ENCODE assay signal across 6 cellular contexts in genomic region chr1:155225404-155225759, GRCh38. TPM values are rescaled to one million over a fixed set of nuclear protein-coding genes. Genes with fewer than 3 reads are reported as not detected.
A peak's percentile ranks its signal among the peaks of the same experiment; 100 is the strongest.
DNase-seq lines count a peak whose midpoint lies in the region; ATAC-seq and TF ChIP-seq lines count a peak whose summit lies in the region.
"Not testable (repeated sequence)": the region's sequence is repeated elsewhere in the genome, so short reads cannot be mapped to it uniquely, and the experiment has no call there.

No MANE protein-coding gene starts in this region.

- not testable (repeated sequence) for H3K27me3 ChIP-seq in CD8-positive, alpha-beta memory T cell (ENCODE audit: insufficient read depth, low read length, poor library complexity, severe bottlenecking); OCI-LY3 (ENCODE audit: low read depth, low read length); brain microvascular endothelial cell (replicated peaks)

- H3K4me1 ChIP-seq in CD8-positive, alpha-beta memory T cell (ENCODE audit: insufficient read depth, low read length) = peaks cover 17% of the 10 kb centered on the region
- peaks cover 16% of the 10 kb centered on the region for H3K4me1 ChIP-seq in OCI-LY3 (ENCODE audit: low read length)

- H3K27ac ChIP-seq in CD8-positive, alpha-beta memory T cell (ENCODE audit: low read depth, low read length) = peak overlapping the region; percentile 89
- H3K27ac ChIP-seq in OCI-LY3 (ENCODE audit: low read length) = not testable (repeated sequence)
- H3K27ac ChIP-seq in brain microvascular endothelial cell = peak overlapping the region; percentile 76

- not testable (repeated sequence) for H2AFZ ChIP-seq in OCI-LY3 (ENCODE audit: low read depth, low read length)

- peaks cover 22 to 24% (median 23%) of the 10 kb centered on the region in 3 donors for H3K4me1 Mint-ChIP-seq in CD8-positive, alpha-beta memory T cell
- peaks cover 40% of the 10 kb centered on the region for H3K4me1 Mint-ChIP-seq in activated CD8-positive, alpha-beta T cell treated with anti-CD3 and anti-CD28 coated beads, Interleukin-2, amount 10 ng/mL, durations not matched to agents 7 days and 5 days (ENCODE audit: low read depth)
- peaks cover 6 to 52% (median 24%) of the 10 kb centered on the region in 4 donors for H3K4me1 Mint-ChIP-seq in naive thymus-derived CD8-positive, alpha-beta T cell
- peaks cover 35% of the 10 kb centered on the region for H3K4me1 Mint-ChIP-seq in stimulated activated naive CD8-positive, alpha-beta T cell treated with anti-CD3 and anti-CD28 coated beads, Interleukin-15, amount 100 ng/mL, for 72 hours

- ATAC-seq in activated CD8-positive, alpha-beta T cell treated with anti-CD3 and anti-CD28 coated beads, Interleukin-2, amount 10 ng/mL, durations not matched to agents 7 days and 5 days; naive thymus-derived CD8-positive, alpha-beta T cell; stimulated activated naive CD8-positive, alpha-beta T cell treated with anti-CD3 and anti-CD28 coated beads, Interleukin-15, amount 100 ng/mL, for 72 hours: not testable (repeated sequence)

- H3K79me2 ChIP-seq in OCI-LY3 (ENCODE audit: low read length) = peaks cover 19% of the 10 kb centered on the region

- H3K36me3 Mint-ChIP-seq in CD8-positive, alpha-beta memory T cell; naive thymus-derived CD8-positive, alpha-beta T cell: not testable (repeated sequence)
- H3K36me3 Mint-ChIP-seq in activated CD8-positive, alpha-beta T cell treated with anti-CD3 and anti-CD28 coated beads, Interleukin-2, amount 10 ng/mL, durations not matched to agents 7 days and 5 days (ENCODE audit: low read depth) = peaks cover 12% of the 10 kb centered on the region

- H3K4me2 ChIP-seq in OCI-LY3 (ENCODE audit: low read length) = peak overlapping the region; percentile 83; the same call in 1 of the 2 replicates

- H3K4me3 Mint-ChIP-seq in CD8-positive, alpha-beta memory T cell = peak overlapping the region in 1 of 7 donors; percentile 32
- H3K4me3 Mint-ChIP-seq in activated CD8-positive, alpha-beta T cell treated with anti-CD3 and anti-CD28 coated beads, Interleukin-2, amount 10 ng/mL, durations not matched to agents 7 days and 5 days = peak overlapping the region; percentile 91
- peak overlapping the region in 1 of 10 donors; percentile 38 for H3K4me3 Mint-ChIP-seq in naive thymus-derived CD8-positive, alpha-beta T cell
- peak overlapping the region; percentile 94 to 99 for H3K4me3 Mint-ChIP-seq in stimulated activated naive CD8-positive, alpha-beta T cell treated with anti-CD3 and anti-CD28 coated beads, Interleukin-15, amount 100 ng/mL, for 72 hours

- H3K27me3 Mint-ChIP-seq in CD8-positive, alpha-beta memory T cell; activated CD8-positive, alpha-beta T cell treated with anti-CD3 and anti-CD28 coated beads, Interleukin-2, amount 10 ng/mL, durations not matched to agents 7 days and 5 days (ENCODE audit: low read depth); naive thymus-derived CD8-positive, alpha-beta T cell; stimulated activated naive CD8-positive, alpha-beta T cell treated with anti-CD3 and anti-CD28 coated beads, Interleukin-15, amount 100 ng/mL, for 72 hours: not testable (repeated sequence)

- in situ Hi-C loops in brain microvascular endothelial cell (cut with HindIII; ENCODE audit: low pct_ligation_motif_present, low sequenced_read_pairs) = not testable (repeated sequence)

- not testable (repeated sequence) for H3K9ac ChIP-seq in OCI-LY3 (ENCODE audit: low read length)

- not testable (repeated sequence) for H3K36me3 ChIP-seq in CD8-positive, alpha-beta memory T cell (ENCODE audit: insufficient read depth, low read length); OCI-LY3 (replicated peaks; ENCODE audit: low read depth, low read length); brain microvascular endothelial cell (replicated peaks)

- H3K27ac Mint-ChIP-seq in CD8-positive, alpha-beta memory T cell = peak overlapping the region in 3 of 8 donors; percentile 29 to 66 (median 56)
- peak overlapping the region; percentile 94 for H3K27ac Mint-ChIP-seq in activated CD8-positive, alpha-beta T cell treated with anti-CD3 and anti-CD28 coated beads, Interleukin-2, amount 10 ng/mL, durations not matched to agents 7 days and 5 days
- H3K27ac Mint-ChIP-seq in naive thymus-derived CD8-positive, alpha-beta T cell = peak overlapping the region in 6 of 10 donors; percentile 40 to 98 (median 86)
- peak overlapping the region in 1 of 2 donors; percentile 96 for H3K27ac Mint-ChIP-seq in stimulated activated naive CD8-positive, alpha-beta T cell treated with anti-CD3 and anti-CD28 coated beads, Interleukin-15, amount 100 ng/mL, for 72 hours

- CTCF ChIA-PET in CD8-positive, alpha-beta memory T cell (lab: Charles Lee) = interaction anchor here (0.6 to 5.3 kb wide), 6 partner anchors 18 to 52 kb away, joined by 3 to 67 read pairs (median 14); partner anchors contain the start of genes KRTCAP2, MTX1, THBS3 and TRIM46
- CTCF ChIA-PET in activated CD8-positive, alpha-beta T cell treated with anti-CD3 and anti-CD28 coated beads, Interleukin-2, amount 10 ng/mL, durations not matched to agents 7 days and 5 days (lab: Charles Lee) = interaction anchor here (0.9 to 6.6 kb wide), 6 partner anchors 18 to 52 kb away, joined by 3 to 134 read pairs (median 15); partner anchors contain the start of genes KRTCAP2, MTX1 and THBS3

- H3K9me3 ChIP-seq in CD8-positive, alpha-beta memory T cell (ENCODE audit: low read length); OCI-LY3 (ENCODE audit: insufficient read depth, low read length): not testable (repeated sequence)

- TF ChIP-seq CTCF in OCI-LY3 (IDR thresholded peaks at IDR 0.05; ENCODE audit: low read depth, low read length); brain microvascular endothelial cell (IDR thresholded peaks at IDR 0.05; ENCODE audit: low read depth, low read length, missing control alignments): not testable (repeated sequence)

- not testable (repeated sequence) for H3K9me3 Mint-ChIP-seq in CD8-positive, alpha-beta memory T cell; activated CD8-positive, alpha-beta T cell treated with anti-CD3 and anti-CD28 coated beads, Interleukin-2, amount 10 ng/mL, durations not matched to agents 7 days and 5 days (ENCODE audit: insufficient read depth); naive thymus-derived CD8-positive, alpha-beta T cell; stimulated activated naive CD8-positive, alpha-beta T cell treated with anti-CD3 and anti-CD28 coated beads, Interleukin-15, amount 100 ng/mL, for 72 hours

- H4K20me1 ChIP-seq in OCI-LY3 (ENCODE audit: insufficient read depth, low read length) = not testable (repeated sequence)

- H3K4me3 ChIP-seq in CD8-positive, alpha-beta memory T cell (ENCODE audit: low read length); OCI-LY3 (ENCODE audit: low read length): not testable (repeated sequence)
- peak overlapping the region; percentile 5 for H3K4me3 ChIP-seq in brain microvascular endothelial cell (ENCODE audit: low read depth, low read length)

- DNase-seq in CD8-positive, alpha-beta memory T cell; activated CD8-positive, alpha-beta T cell treated with anti-CD3 and anti-CD28 coated beads, Interleukin-2, amount 10 ng/mL, durations not matched to agents 7 days and 5 days; brain microvascular endothelial cell; naive thymus-derived CD8-positive, alpha-beta T cell; stimulated activated naive CD8-positive, alpha-beta T cell treated with anti-CD3 and anti-CD28 coated beads, Interleukin-15, amount 100 ng/mL, for 72 hours: not testable (repeated sequence)

- POLR2A ChIA-PET in CD8-positive, alpha-beta memory T cell (lab: Charles Lee) = not testable (repeated sequence)
- POLR2A ChIA-PET in activated CD8-positive, alpha-beta T cell treated with anti-CD3 and anti-CD28 coated beads, Interleukin-2, amount 10 ng/mL, durations not matched to agents 7 days and 5 days (lab: Charles Lee) = interaction anchor here (0.7 kb wide), 1 partner anchor 19 kb away, joined by 3 read pairs; no protein-coding TSS in a partner anchor
- POLR2A ChIA-PET in naive thymus-derived CD8-positive, alpha-beta T cell (lab: Charles Lee) = interaction anchor here (1.7 to 5.0 kb wide), 4 partner anchors 16 to 31 kb away, joined by 8 to 27 read pairs (median 18); partner anchors contain the start of gene MTX1

RNA-seq across cellular contexts. Expression of gene MTX1, which starts 16.9 kb away (rescaled TPM):
- 10 to 100 TPM; 67.6 to 73.2 TPM for total RNA-seq in CD8-positive, alpha-beta memory T cell
- polyA plus RNA-seq in CD8-positive, alpha-beta memory T cell = 43.7 TPM
- total RNA-seq in activated CD8-positive, alpha-beta T cell treated with anti-CD3 and anti-CD28 coated beads, Interleukin-2, amount 10 ng/mL, durations not matched to agents 7 days and 5 days = 10 to 100 TPM; 43.0 to 46.3 TPM
- 10 to 100 TPM; 26.9 to 27.1 TPM for total RNA-seq in naive thymus-derived CD8-positive, alpha-beta T cell
- polyA plus RNA-seq in naive thymus-derived CD8-positive, alpha-beta T cell = 10 to 100 TPM; 45.8 to 50.7 (median 48.5) TPM

RNA-seq across cellular contexts. Expression of gene THBS3, which starts 17.7 kb away (rescaled TPM):
- 1 to 10 TPM; 7.8 to 7.9 TPM for total RNA-seq in CD8-positive, alpha-beta memory T cell
- polyA plus RNA-seq in CD8-positive, alpha-beta memory T cell = 2.9 TPM
- total RNA-seq in activated CD8-positive, alpha-beta T cell treated with anti-CD3 and anti-CD28 coated beads, Interleukin-2, amount 10 ng/mL, durations not matched to agents 7 days and 5 days = 10 to 100 TPM; 13.4 to 15.0 TPM
- total RNA-seq in naive thymus-derived CD8-positive, alpha-beta T cell = 10 to 100 TPM; 36.8 to 37.9 TPM
- polyA plus RNA-seq in naive thymus-derived CD8-positive, alpha-beta T cell = 1 to 10 TPM; 1.2 to 3.8 (median 3.0) TPM

RNA-seq across cellular contexts. Expression of gene ENTREP3, which starts 29.9 kb away (rescaled TPM):
- total RNA-seq in CD8-positive, alpha-beta memory T cell = 10 to 100 TPM; 39.1 to 41.5 TPM
- polyA plus RNA-seq in CD8-positive, alpha-beta memory T cell = 1.7 TPM
- total RNA-seq in activated CD8-positive, alpha-beta T cell treated with anti-CD3 and anti-CD28 coated beads, Interleukin-2, amount 10 ng/mL, durations not matched to agents 7 days and 5 days = 10 to 100 TPM; 29.3 to 29.7 TPM
- 10 to 100 TPM; 10.7 to 13.5 TPM for total RNA-seq in naive thymus-derived CD8-positive, alpha-beta T cell
- polyA plus RNA-seq in naive thymus-derived CD8-positive, alpha-beta T cell = 1 to 10 TPM; 1.8 to 2.5 (median 2.3) TPM

RNA-seq across cellular contexts. Expression of gene SCAMP3, which starts 36.8 kb away (rescaled TPM):
- total RNA-seq in CD8-positive, alpha-beta memory T cell = 100 to 1,000 TPM; 152 to 158 TPM
- polyA plus RNA-seq in CD8-positive, alpha-beta memory T cell = 179 TPM
- total RNA-seq in activated CD8-positive, alpha-beta T cell treated with anti-CD3 and anti-CD28 coated beads, Interleukin-2, amount 10 ng/mL, durations not matched to agents 7 days and 5 days = 10 to 100 TPM; 77.9 to 84.2 TPM
- total RNA-seq in naive thymus-derived CD8-positive, alpha-beta T cell = 100 to 1,000 TPM in 1 of 2 experiments, 10 to 100 TPM in 1; 93.3 to 105 TPM
- 100 to 1,000 TPM; 124 to 189 (median 138) TPM for polyA plus RNA-seq in naive thymus-derived CD8-positive, alpha-beta T cell

RNA-seq across cellular contexts. Expression of gene CLK2, which starts 47.9 kb away (rescaled TPM):
- total RNA-seq in CD8-positive, alpha-beta memory T cell = 10 to 100 TPM; 78.3 to 79.8 TPM
- 20.2 TPM for polyA plus RNA-seq in CD8-positive, alpha-beta memory T cell
- 100 to 1,000 TPM; 101 to 104 TPM for total RNA-seq in activated CD8-positive, alpha-beta T cell treated with anti-CD3 and anti-CD28 coated beads, Interleukin-2, amount 10 ng/mL, durations not matched to agents 7 days and 5 days
- total RNA-seq in naive thymus-derived CD8-positive, alpha-beta T cell = 100 to 1,000 TPM; 115 to 134 TPM
- polyA plus RNA-seq in naive thymus-derived CD8-positive, alpha-beta T cell = 10 to 100 TPM; 11.3 to 22.6 (median 12.9) TPM
